ENCODE assay signal across 8 cellular contexts in the genomic region with DNA sequence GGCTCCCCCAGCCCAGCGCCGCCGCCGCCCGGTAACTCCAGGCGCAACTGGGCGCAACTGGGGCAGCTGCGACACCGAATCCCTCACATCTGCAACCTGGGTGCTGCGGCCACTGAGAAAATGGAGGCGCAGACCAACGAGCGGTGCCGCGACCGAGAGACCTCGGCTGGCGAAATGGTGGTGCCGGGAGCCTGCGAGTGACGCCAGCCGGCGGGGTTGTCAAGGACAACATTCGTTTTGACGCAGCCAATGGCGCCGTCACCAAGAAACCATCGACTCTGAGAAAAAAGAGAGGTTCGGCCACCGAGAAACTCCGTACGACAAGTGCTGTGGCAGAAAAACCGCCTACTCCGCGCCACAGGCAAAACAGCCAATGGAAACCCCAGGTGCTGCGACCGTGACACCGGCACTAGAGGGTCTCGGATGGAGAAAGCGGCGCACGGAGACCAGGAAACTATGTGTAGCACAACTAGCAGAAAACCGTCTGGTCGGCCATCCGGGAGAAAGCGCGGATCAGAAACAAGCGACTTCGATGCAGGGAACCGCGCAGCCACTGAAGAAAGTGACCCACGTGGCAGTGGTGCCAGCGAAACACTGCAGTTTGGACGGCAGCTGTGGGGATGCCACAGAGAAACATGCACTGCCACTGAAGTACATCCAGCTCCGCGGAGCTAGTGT.
A peak's percentile ranks its signal among the peaks of the same experiment; 100 is the strongest.
DNase-seq lines count a peak whose midpoint lies in the region; ATAC-seq and TF ChIP-seq lines count a peak whose summit lies in the region.

No MANE protein-coding gene starts in this region.

- DNase-seq in GM13977 (ENCODE audit: low spot score), result peak; percentile 84
- peak; percentile 25 for DNase-seq in NCI-H345 treated with DMSO at 0.1 percent for 48 hours (lab: John Stamatoyannopoulos, UW; ENCODE audit: unreplicated experiment)
- peak; percentile 87 for DNase-seq in activated CD8-positive, alpha-beta memory T cell treated with anti-CD3 and anti-CD28 coated beads, Interleukin-2, amount 50 U/mL, for 48 hours
- DNase-seq in esophagus squamous epithelium (lab: John Stamatoyannopoulos, UW), result no peak
- no peak for DNase-seq in sigmoid colon
- DNase-seq in occipital lobe (lab: John Stamatoyannopoulos, UW), result no peak
- DNase-seq in G401 (ENCODE audit: low spot score), result no peak

- in situ Hi-C loops in GM13977 (cut with MboI; ENCODE audit: low pct_unique_long_range_greater_than_20kb, low sequenced_read_pairs, unreplicated experiment) (no loop called here), G401 (cut with HindIII; ENCODE audit: low sequenced_read_pairs) (no loop called here)

- 6 to 7% methylated on average over 22 to 26 of the region's 56 CpGs for WGBS in esophagus squamous epithelium, 2 donors
- 1 to 3% methylated on average over 56 of the region's 56 CpGs for WGBS in sigmoid colon, 2 donors

- peak; percentile 45 for ATAC-seq in HG02759 (IDR thresholded peaks at IDR 0.05; ENCODE audit: unreplicated experiment)

- TF ChIP-seq CTCF in GM13977 (IDR thresholded peaks at IDR 0.05; ENCODE audit: extremely low read depth, insufficient read depth, missing control alignments) (no peak), esophagus squamous epithelium (IDR thresholded peaks at IDR 0.05) (no peak), sigmoid colon (IDR thresholded peaks at IDR 0.05) (no peak)

- no peak for TF ChIP-seq EP300 in sigmoid colon (IDR thresholded peaks at IDR 0.05)

- H3K4me3 ChIP-seq in esophagus squamous epithelium, result peak overlapping the region; percentile 43 to 70 (median 61)
- H3K4me3 ChIP-seq in sigmoid colon, result peak overlapping the region; percentile 25 to 48 (median 40)

- H3K4me1 ChIP-seq in esophagus squamous epithelium (peaks cover 7 to 51% (median 16%) of the 10 kb centered on the region in 3 donors), sigmoid colon (peaks cover 0 to 35% (median 32%) of the 10 kb centered on the region in 4 donors)

- intact Hi-C loops in esophagus squamous epithelium (cut with DNase I), result loop anchor here (5.0 kb wide), 1 partner anchor 41 kb away; no protein-coding TSS in a partner anchor
- intact Hi-C loops in sigmoid colon (cut with DNase I), result loop anchor here (2.0 to 5.0 kb wide), 2 partner anchors 39 to 91 kb away; a partner anchor contains a TSS

- peak overlapping the region; percentile 91 to 96 (median 92) for H3K27ac ChIP-seq in esophagus squamous epithelium
- peak overlapping the region; percentile 63 to 84 (median 68) for H3K27ac ChIP-seq in sigmoid colon

- H3K36me3 ChIP-seq in esophagus squamous epithelium (no peaks in the 10 kb centered on the region), sigmoid colon (no peaks in the 10 kb centered on the region)

- H3K27me3 ChIP-seq in esophagus squamous epithelium (peaks cover 3 to 100% (median 6%) of the 10 kb centered on the region in 4 donors), sigmoid colon (peaks cover 52 to 100% (median 87%) of the 10 kb centered on the region in 3 donors)

- H3K9me3 ChIP-seq in esophagus squamous epithelium (peaks cover 0 to 8% (median 0%) of the 10 kb centered on the region in 3 donors), sigmoid colon (no peaks in the 10 kb centered on the region)

- peak in 1 of 4 donors; percentile 44 for TF ChIP-seq POLR2A in esophagus squamous epithelium (IDR thresholded peaks at IDR 0.05)
- TF ChIP-seq POLR2A in sigmoid colon (IDR thresholded peaks at IDR 0.05), result no peak

Comparison
In these comparisons a context has a peak if more than half of its experiments do, and no peak if none do; other contexts are left out.
1. DNase-seq: peak in GM13977 (single experiment), NCI-H345 treated with DMSO at 0.1 percent for 48 hours (single experiment) and activated CD8-positive, alpha-beta memory T cell treated with anti-CD3 and anti-CD28 coated beads, Interleukin-2, amount 50 U/mL, for 48 hours (single experiment); none in esophagus squamous epithelium (single experiment), sigmoid colon (single experiment), occipital lobe (single experiment) and G401 (single experiment).